Comparison of ENCODE assay signal across 8 cellular contexts in genomic region chr6:39113788-39114187, GRCh38. TPM values are rescaled to one million over a fixed set of nuclear protein-coding genes. Genes with fewer than 3 reads are reported as not detected.
DNase-seq lines count a peak whose midpoint lies in the region; ATAC-seq and TF ChIP-seq lines count a peak whose summit lies in the region.

No MANE protein-coding gene starts in this region.

- peaks cover 8% of the 10 kb centered on the region for H3K36me3 ChIP-seq in ES-I3 (ENCODE audit: insufficient read depth, low read length)
- H3K36me3 ChIP-seq in MG63, result peaks cover 27% of the 10 kb centered on the region
- peaks cover 6% of the 10 kb centered on the region for H3K36me3 ChIP-seq in neutrophil

- TF ChIP-seq CTCF in dorsolateral prefrontal cortex (IDR thresholded peaks at IDR 0.05 in 54 of 56, conservative IDR thresholded peaks at IDR 0.05 in 2 of 56; ENCODE audit: low read depth in 1 of 56, partially characterized antibody in 56 of 56), result no peak
- TF ChIP-seq CTCF in neutrophil (IDR thresholded peaks at IDR 0.05), result no peak

- H3K27ac ChIP-seq in dorsolateral prefrontal cortex (peak overlapping the region in 7 of 59 donors; percentile 83 to 96 (median 89)), neutrophil (peak overlapping the region; percentile 89)

- H3K27me3 ChIP-seq in MG63 (no peaks in the 10 kb centered on the region), dorsolateral prefrontal cortex (no peaks in the 10 kb centered on the region), neutrophil (no peaks in the 10 kb centered on the region)

- H3K4me3 ChIP-seq in MG63 (peak overlapping the region; percentile 72), dorsolateral prefrontal cortex (peak overlapping the region in 56 of 59 donors; percentile 63 to 97 (median 86)), neutrophil (ENCODE audit: low read depth in 1 of 2, low read length in 1 of 2) (peak overlapping the region in 1 of 2 experiments; percentile 81)

- intact Hi-C loops in dorsolateral prefrontal cortex (cut with DNase I), result no loop called here

- DNase-seq in MG63, result no peak
- no peak for DNase-seq in dorsolateral prefrontal cortex
- no peak for DNase-seq in NCI-H2171 treated with DMSO at 0.1 percent for 48 hours (lab: John Stamatoyannopoulos, UW)
- no peak for DNase-seq in retina
- no peak for DNase-seq in cerebellum (ENCODE audit: low spot score)

- peak overlapping the region; percentile 95; the same call in 1 of the 2 replicates for H3K9ac ChIP-seq in ES-I3 (ENCODE audit: low read depth, low read length)

- ATAC-seq in GM18907 (IDR thresholded peaks at IDR 0.05; ENCODE audit: unreplicated experiment), result no peak

- H3K9me3 ChIP-seq in ES-I3 (ENCODE audit: control insufficient read depth, insufficient read depth, low read length), result no peaks in the 10 kb centered on the region
- no peaks in the 10 kb centered on the region for H3K9me3 ChIP-seq in MG63
- no peaks in the 10 kb centered on the region for H3K9me3 ChIP-seq in neutrophil

- H3K4me1 ChIP-seq in ES-I3 (ENCODE audit: insufficient read depth, low read length) (no peaks in the 10 kb centered on the region), neutrophil (ENCODE audit: control insufficient read depth in 1 of 2, insufficient read depth in 1 of 2, low read depth in 1 of 2, low read length in 1 of 2) (peaks cover 16 to 19% of the 10 kb centered on the region in 2 experiments)

RNA-seq across cellular contexts. Expression of gene SAYSD1, which starts 1.2 kb away (rescaled TPM):
- 48.8 and 57.2 TPM in 2 replicates for total RNA-seq in MG63 (2014; rRNA removed; shearing (Covaris generic); ENCODE audit: low replicate concordance)
- total RNA-seq in dorsolateral prefrontal cortex (10 to 100 TPM in 115 of 120 experiments, 1 to 10 TPM in 5; 8.1 to 18.3 (median 14.4) TPM), cerebellum (20.8 TPM)
